1 cellular context compared by ENCODE assay signal in genomic region chr1:211814313-211814712, GRCh38.
TF ChIP-seq lines count a peak whose summit lies in the region.

No MANE protein-coding gene starts in this region.

TF ChIP-seq in HEK293, 187 proteins besides CTCF, POLR2A, EP300 and RAD21 (continued from another document):
- peak; percentile 64; the same call in 1 of the 2 replicates for TF ChIP-seq REST (tag by site-specific recombination; IDR thresholded peaks at IDR 0.05)
